In genomic region chr12:15596174-15596573, GRCh38 we compare ENCODE assay signal across 20 cellular contexts.
DNase-seq lines count a peak whose midpoint lies in the region; ATAC-seq and TF ChIP-seq lines count a peak whose summit lies in the region.
"Had no signal": no experiment of that assay in that cellular context is flagged by ENCODE, and none has a peak within 500 bp of the region (broad histone marks: within the 10 kb centered on the region; RNA-seq: fewer than 3 reads in every experiment).

No MANE protein-coding gene starts in this region.

- H3K9ac ChIP-seq in parathyroid adenoma = no peak overlapping the region

- H3K4me1 ChIP-seq in left ventricle myocardium inferior (peaks cover 45% of the 10 kb centered on the region), parathyroid adenoma (no peaks in the 10 kb centered on the region)
- H3K4me1 ChIP-seq: Caco-2 had no signal

- POLR2A ChIA-PET in CD4-positive, alpha-beta T cell (lab: Charles Lee) = no interaction called here

- H3K4me2 ChIP-seq in parathyroid adenoma (ENCODE audit: low read length) = no peak overlapping the region

- no peaks in the 10 kb centered on the region for H3K27me3 Mint-ChIP-seq in CD4-positive, alpha-beta T cell
- H3K27me3 Mint-ChIP-seq: CD4-positive, CD25-positive, alpha-beta regulatory T cell had no signal

- DNase-seq in left ventricle myocardium inferior = no peak
- DNase-seq in Right ventricle myocardium superior = no peak
- no peak for DNase-seq in left lobe of liver (ENCODE audit: low spot score)
- no peak for DNase-seq in epidermal melanocyte (ENCODE audit: insufficient read length, low spot score)
- DNase-seq in OCI-M2 (lab: John Stamatoyannopoulos, UW; ENCODE audit: unreplicated experiment) = no peak
- no peak for DNase-seq in SKM-1 treated with dmso at 0.1 percent for 144 hours (lab: John Stamatoyannopoulos, UW; ENCODE audit: unreplicated experiment)
- no peak for DNase-seq in CD4-positive, alpha-beta T cell
- DNase-seq: BE2C; Caco-2; CD4-positive, CD25-positive, alpha-beta regulatory T cell; GOT3; KBM-7; NCI-H1105 treated with DMSO at 0.1 percent for 48 hours; NCI-H1694; NCI-H510A; NCI-H748 treated with DMSO at 0.1 percent for 48 hours; SHP77 had no signal

- H3K27ac ChIP-seq in left ventricle myocardium inferior (replicated peaks) (peak overlapping the region; percentile 54), parathyroid adenoma (peak overlapping the region; percentile 16)
- H3K27ac ChIP-seq in CD4-positive, alpha-beta T cell (ENCODE audit: low read depth, low read length) = no peak overlapping the region
- H3K27ac ChIP-seq: 22Rv1 had no signal

- H2AFZ ChIP-seq in parathyroid adenoma = no peak overlapping the region

- TF ChIP-seq CTCF in left ventricle myocardium inferior (IDR thresholded peaks at IDR 0.05; ENCODE audit: borderline replicate concordance) (no peak), parathyroid adenoma (IDR thresholded peaks at IDR 0.05) (no peak)
- no peak for TF ChIP-seq CTCF in CD4-positive, alpha-beta T cell (IDR thresholded peaks at IDR 0.05)

- H3K9me3 ChIP-seq in left ventricle myocardium inferior (replicated peaks) (no peaks in the 10 kb centered on the region), parathyroid adenoma (ENCODE audit: control insufficient read depth, low read length) (no peaks in the 10 kb centered on the region)
- H3K9me3 ChIP-seq in CD4-positive, alpha-beta T cell (ENCODE audit: control insufficient read depth, low read length) = no peaks in the 10 kb centered on the region
- H3K9me3 ChIP-seq: BE2C, Caco-2 had no signal

- H3K36me3 ChIP-seq in left ventricle myocardium inferior (no peaks in the 10 kb centered on the region), parathyroid adenoma (ENCODE audit: control insufficient read depth, insufficient read depth, low read length) (no peaks in the 10 kb centered on the region)

- H3K4me3 ChIP-seq in left ventricle myocardium inferior (no peak overlapping the region), parathyroid adenoma (ENCODE audit: low read depth, low read length) (no peak overlapping the region)

- H3K36me3 Mint-ChIP-seq in CD4-positive, alpha-beta T cell (ENCODE audit: low read depth) = no peaks in the 10 kb centered on the region

- no peaks in the 10 kb centered on the region for H3K27me3 ChIP-seq in left ventricle myocardium inferior (ENCODE audit: low read depth)
- no peaks in the 10 kb centered on the region for H3K27me3 ChIP-seq in parathyroid adenoma (ENCODE audit: control insufficient read depth, insufficient read depth, low read length)
- no peaks in the 10 kb centered on the region for H3K27me3 ChIP-seq in CD4-positive, alpha-beta T cell (ENCODE audit: control insufficient read depth, insufficient read depth, low read length)
- H3K27me3 ChIP-seq: BE2C had no signal

- no peak overlapping the region for H3K27ac Mint-ChIP-seq in CD4-positive, alpha-beta T cell

- CTCF ChIA-PET in CD4-positive, alpha-beta T cell (lab: Charles Lee) = interaction anchor here (1.1 kb wide), 1 partner anchor 12 kb away, joined by 5 read pairs; no protein-coding TSS in a partner anchor

- H3K4me1 Mint-ChIP-seq in CD4-positive, alpha-beta T cell (ENCODE audit: low read depth) = no peaks in the 10 kb centered on the region
- H3K4me1 Mint-ChIP-seq: CD4-positive, CD25-positive, alpha-beta regulatory T cell had no signal

- H3K79me2 ChIP-seq in parathyroid adenoma = no peaks in the 10 kb centered on the region

- intact Hi-C loops in left ventricle myocardium inferior (cut with micrococcal nuclease) (no loop called here), Right ventricle myocardium superior (cut with DNase I) (no loop called here)
- intact Hi-C loops in CD4-positive, alpha-beta T cell (cut with DNase I, micrococcal nuclease) = no loop called here

- no peaks in the 10 kb centered on the region for H3K9me3 Mint-ChIP-seq in CD4-positive, alpha-beta T cell
- H3K9me3 Mint-ChIP-seq: CD4-positive, CD25-positive, alpha-beta regulatory T cell had no signal

- H3K4me3 Mint-ChIP-seq in CD4-positive, alpha-beta T cell = no peak overlapping the region
- H3K4me3 Mint-ChIP-seq: CD4-positive, CD25-positive, alpha-beta regulatory T cell had no signal

- ATAC-seq in Right ventricle myocardium superior (ENCODE audit: poor library complexity) (no peak), left lobe of liver (peak; percentile 38)
- no peak for ATAC-seq in CD4-positive, alpha-beta T cell (ENCODE audit: poor library complexity)
- ATAC-seq: HCT116 had no signal
